In genomic region chr2:69561041-69561550, GRCh38 we compare ENCODE assay signal across 18 cellular contexts.
DNase-seq lines count a peak whose midpoint lies in the region; ATAC-seq, FAIRE-seq and TF ChIP-seq lines count a peak whose summit lies in the region.
"Had no signal": no experiment of that assay in that cellular context is flagged by ENCODE, and none has a peak within 500 bp of the region (broad histone marks: within the 10 kb centered on the region; RNA-seq: fewer than 3 reads in every experiment).

No MANE protein-coding gene starts in this region.

- no peak overlapping the region for H3K4me3 Mint-ChIP-seq in natural killer cell
- H3K4me3 Mint-ChIP-seq in natural killer cell treated with Interleukin-12 subunit alpha and Interleukin-12 subunit beta and Interleukin-15 and Interleukin-18, amount 100 ng/mL, for 72 hours: no peak overlapping the region
- H3K4me3 Mint-ChIP-seq: IgD-negative memory B cell had no signal

- no peaks in the 10 kb centered on the region for H3K9me3 Mint-ChIP-seq in natural killer cell
- H3K9me3 Mint-ChIP-seq in natural killer cell treated with Interleukin-12 subunit alpha and Interleukin-12 subunit beta and Interleukin-15 and Interleukin-18, amount 100 ng/mL, for 72 hours: no peaks in the 10 kb centered on the region
- H3K9me3 Mint-ChIP-seq: CD4-positive, CD25-positive, alpha-beta regulatory T cell; IgD-negative memory B cell had no signal

- in situ Hi-C loops in K562 (cut with MboI): loop anchor here (5.0 kb wide), 1 partner anchor 246 kb away; no protein-coding TSS in a partner anchor

- H3K4me2 ChIP-seq in PC-3 (ENCODE audit: low read length): no peak overlapping the region
- no peak overlapping the region for H3K4me2 ChIP-seq in K562 (ENCODE audit: insufficient read depth, low read length)
- H3K4me2 ChIP-seq in smooth muscle cell: peak overlapping the region; percentile 51

- H3K27me3 ChIP-seq in PC-3 (ENCODE audit: low read length): no peaks in the 10 kb centered on the region
- H3K27me3 ChIP-seq in K562 (ENCODE audit: control insufficient read depth in 2 of 2, insufficient read depth in 2 of 2, low read length in 2 of 2): no peaks in the 10 kb centered on the region
- no peaks in the 10 kb centered on the region for H3K27me3 ChIP-seq in smooth muscle cell (ENCODE audit: low read depth)
- H3K27me3 ChIP-seq: Peyer's patch had no signal

- 18% methylated on average over 3 of the region's 3 CpGs for WGBS in K562 (ENCODE audit: insufficient coverage, low coverage, missing lambda C conversion rate)
- WGBS in smooth muscle cell (ENCODE audit: low lambda C conversion rate): 62% methylated on average over 3 of the region's 3 CpGs

- CTCF ChIA-PET in PC-3 (lab: Charles Lee): interaction anchor here (0.7 kb wide), 1 partner anchor 9 kb away, joined by 4 read pairs; no protein-coding TSS in a partner anchor
- CTCF ChIA-PET in K562 (lab: Yijun Ruan, JAX; ENCODE audit: low intra/inter-chr PET ratio): interaction anchor here (1.0 to 2.7 kb wide), 3 partner anchors 153 to 257 kb away, joined by 3 to 33 read pairs (median 4); no protein-coding TSS in a partner anchor

- H3K79me2 ChIP-seq in PC-3 (ENCODE audit: low read length) (peaks cover 61% of the 10 kb centered on the region), K562 (ENCODE audit: control insufficient read depth, insufficient read depth, low read length) (no peaks in the 10 kb centered on the region), smooth muscle cell (ENCODE audit: low read depth) (peaks cover 84% of the 10 kb centered on the region)

- H3F3A ChIP-seq in PC-3 (ENCODE audit: low read length, unreplicated experiment) (no peaks in the 10 kb centered on the region), smooth muscle cell (ENCODE audit: low read depth) (no peaks in the 10 kb centered on the region)

- peak overlapping the region; percentile 39 to 75 for H3K27ac Mint-ChIP-seq in natural killer cell
- H3K27ac Mint-ChIP-seq in natural killer cell treated with Interleukin-12 subunit alpha and Interleukin-12 subunit beta and Interleukin-15 and Interleukin-18, amount 100 ng/mL, for 72 hours: no peak overlapping the region
- H3K27ac Mint-ChIP-seq: IgD-negative memory B cell had no signal

- no peak for FAIRE-seq in K562 (lab: Jason Lieb, UNC)

- no peak overlapping the region for H3K27ac ChIP-seq in PC-3 (ENCODE audit: low read length)
- no peak overlapping the region for H3K27ac ChIP-seq in K562 (ENCODE audit: extremely low read depth, low read depth, low read length)
- H3K27ac ChIP-seq in smooth muscle cell (ENCODE audit: low read depth): no peak overlapping the region
- H3K27ac ChIP-seq: Peyer's patch had no signal

- H3K9me3 ChIP-seq in PC-3 (ENCODE audit: low read length): no peaks in the 10 kb centered on the region
- H3K9me3 ChIP-seq in K562 (replicated peaks; ENCODE audit: control insufficient read depth, insufficient read depth, low read depth, low read length): no peaks in the 10 kb centered on the region
- H3K9me3 ChIP-seq in smooth muscle cell (replicated peaks; ENCODE audit: low read depth): no peaks in the 10 kb centered on the region
- H3K9me3 ChIP-seq: HAP-1, Peyer's patch had no signal

- no peaks in the 10 kb centered on the region for H4K20me1 ChIP-seq in PC-3 (ENCODE audit: low read length)
- H4K20me1 ChIP-seq in K562 (replicated peaks; ENCODE audit: control insufficient read depth, insufficient read depth, low read length): peaks cover 6% of the 10 kb centered on the region; the same call in 1 of the 2 replicates
- peaks cover 96% of the 10 kb centered on the region for H4K20me1 ChIP-seq in smooth muscle cell (ENCODE audit: low read depth)

- BruUV-seq in PC-3 (replicated peaks; lab: Mats Ljungman, UMichigan) (no TSS peak), K562 (replicated peaks; lab: Mats Ljungman, UMichigan) (no TSS peak)

- no peaks in the 10 kb centered on the region for H3K27me3 Mint-ChIP-seq in natural killer cell (ENCODE audit: low read depth in 2 of 2)
- no peaks in the 10 kb centered on the region for H3K27me3 Mint-ChIP-seq in natural killer cell treated with Interleukin-12 subunit alpha and Interleukin-12 subunit beta and Interleukin-15 and Interleukin-18, amount 100 ng/mL, for 72 hours
- H3K27me3 Mint-ChIP-seq: CD4-positive, CD25-positive, alpha-beta regulatory T cell had no signal

- no peak for TF ChIP-seq CTCF in natural killer cell (IDR thresholded peaks at IDR 0.05)
- TF ChIP-seq CTCF in PC-3 (conservative IDR thresholded peaks at IDR 0.05; ENCODE audit: low read depth, low read length): no peak
- TF ChIP-seq CTCF in K562 (IDR thresholded peaks at IDR 0.05 in 2 of 3, conservative IDR thresholded peaks at IDR 0.05 in 1 of 3; ENCODE audit: insufficient read depth in 2 of 3, low read depth in 1 of 3, low read length in 3 of 3): no peak
- TF ChIP-seq CTCF in smooth muscle cell (IDR thresholded peaks at IDR 0.05; ENCODE audit: borderline replicate concordance, insufficient read depth, poor library complexity, severe bottlenecking): no peak

- peaks cover 81 to 83% of the 10 kb centered on the region in 2 donors for H3K4me1 Mint-ChIP-seq in natural killer cell
- peaks cover 47 to 57% of the 10 kb centered on the region in 2 donors for H3K4me1 Mint-ChIP-seq in natural killer cell treated with Interleukin-12 subunit alpha and Interleukin-12 subunit beta and Interleukin-15 and Interleukin-18, amount 100 ng/mL, for 72 hours (ENCODE audit: low read depth in 2 of 2)

- TF ChIP-seq RAD21 in K562 (CRISPR knock-in tag; conservative IDR thresholded peaks at IDR 0.05 in 1 of 2, IDR thresholded peaks at IDR 0.05 in 1 of 2): no peak

- no peak overlapping the region for H2AFZ ChIP-seq in PC-3 (ENCODE audit: low read length)
- H2AFZ ChIP-seq in K562 (ENCODE audit: low read depth, low read length): no peak overlapping the region
- no peak overlapping the region for H2AFZ ChIP-seq in smooth muscle cell (ENCODE audit: low read depth)

- no peak overlapping the region for H3K9ac ChIP-seq in PC-3 (ENCODE audit: low read length)
- H3K9ac ChIP-seq in K562 (ENCODE audit: insufficient read depth in 1 of 2, low read depth in 2 of 2, low read length in 2 of 2): no peak overlapping the region
- no peak overlapping the region for H3K9ac ChIP-seq in smooth muscle cell (ENCODE audit: low read depth)

- ATAC-seq in natural killer cell (no peak), PC-3 (peak; percentile 25; the same call in 1 of the 2 replicates), K562 (no peak), HG02970 (IDR thresholded peaks at IDR 0.05; ENCODE audit: low FRiP score, unreplicated experiment) (no peak), GM18517 (IDR thresholded peaks at IDR 0.05; ENCODE audit: unreplicated experiment) (no peak), GM21381 (IDR thresholded peaks at IDR 0.05; ENCODE audit: unreplicated experiment) (no peak)
- ATAC-seq in natural killer cell treated with Interleukin-12 subunit alpha and Interleukin-12 subunit beta and Interleukin-15 and Interleukin-18, amount 100 ng/mL, for 72 hours: no peak

- H3K36me3 Mint-ChIP-seq in natural killer cell: no peaks in the 10 kb centered on the region
- H3K36me3 Mint-ChIP-seq in natural killer cell treated with Interleukin-12 subunit alpha and Interleukin-12 subunit beta and Interleukin-15 and Interleukin-18, amount 100 ng/mL, for 72 hours: no peaks in the 10 kb centered on the region
- H3K36me3 Mint-ChIP-seq: IgD-negative memory B cell had no signal

- POLR2A ChIA-PET in PC-3 (lab: Charles Lee; ENCODE audit: unreplicated experiment) (interaction anchor here (0.6 kb wide), 1 partner anchor 122 kb away, joined by 3 read pairs; no protein-coding TSS in a partner anchor), K562 (lab: Yijun Ruan, JAX) (interaction anchor here (1.1 to 1.3 kb wide), 2 partner anchors 9 to 124 kb away, joined by 3 to 7 read pairs; partner anchors contain the start of gene NFU1)

- H3K36me3 ChIP-seq in PC-3 (ENCODE audit: low read depth, low read length): 0 out of 2 replicates have a peak, but pooled peaks cover 5% of the 10 kb centered on the region
- H3K36me3 ChIP-seq in K562 (ENCODE audit: control insufficient read depth, insufficient read depth, low read length): no peaks in the 10 kb centered on the region
- H3K36me3 ChIP-seq in smooth muscle cell (ENCODE audit: low read depth): no peaks in the 10 kb centered on the region
- H3K36me3 ChIP-seq: HAP-1, Peyer's patch had no signal

- H3K4me1 ChIP-seq in PC-3 (ENCODE audit: insufficient read depth, low read length) (peaks cover 23% of the 10 kb centered on the region), K562 (replicated peaks in 1 of 2; ENCODE audit: control insufficient read depth in 2 of 2, insufficient read depth in 2 of 2, low read length in 2 of 2) (peaks cover 0 to 4% of the 10 kb centered on the region in 2 experiments; a peak in 1 of 5 replicates), smooth muscle cell (ENCODE audit: low read depth) (peaks cover 4% of the 10 kb centered on the region)
- H3K4me1 ChIP-seq: HAP-1 had no signal

- H3K9me2 ChIP-seq in PC-3 (replicated peaks; ENCODE audit: low read length): no peaks in the 10 kb centered on the region

- no peak for DNase-seq in natural killer cell
- no peak for DNase-seq in natural killer cell treated with Interleukin-12 subunit alpha and Interleukin-12 subunit beta and Interleukin-15 and Interleukin-18, amount 100 ng/mL, for 72 hours (ENCODE audit: low spot score)
- DNase-seq in PC-3: peak; percentile 29
- no peak for DNase-seq in K562 (ENCODE audit: extremely low read depth in 1 of 4, low spot score in 3 of 4)
- DNase-seq in smooth muscle cell (lab: John Stamatoyannopoulos, UW; ENCODE audit: unreplicated experiment): no peak
- DNase-seq: CD4-positive, CD25-positive, alpha-beta regulatory T cell; DND-41; NCI-H1092 treated with DMSO at 0.1 percent for 48 hours; NCI-H1694 treated with DMSO at 0.1 percent for 48 hours; NCI-H446; NCI-H748 treated with DMSO at 0.1 percent for 48 hours; Peyer's patch; SHP77 had no signal

- intact Hi-C loops in natural killer cell (cut with micrococcal nuclease) (no loop called here), PC-3 (cut with micrococcal nuclease) (loop anchor here (2.0 kb wide), 1 partner anchor 82 kb away; the partner anchor contains the start of gene AAK1), K562 (cut with micrococcal nuclease) (loop anchor here (5.0 to 10.0 kb wide), 2 partner anchors 351 to 536 kb away; no protein-coding TSS in a partner anchor)

- H3K4me3 ChIP-seq in PC-3 (ENCODE audit: low read length) (no peak overlapping the region), K562 (no peak overlapping the region), smooth muscle cell (no peak overlapping the region)
- H3K4me3 ChIP-seq: HAP-1, Peyer's patch had no signal

- TF ChIP-seq EP300 in K562 (IDR thresholded peaks at IDR 0.05; ENCODE audit: low read length): no peak

- TF ChIP-seq POLR2A in K562 (conservative IDR thresholded peaks at IDR 0.05): no peak

- H3K9me1 ChIP-seq in K562 (ENCODE audit: control insufficient read depth, insufficient read depth, low read length): no peaks in the 10 kb centered on the region

TF ChIP-seq in K562, 482 proteins besides CTCF, POLR2A, EP300 and RAD21:
- peak; percentile 55; the same call in 1 of the 2 replicates for TF ChIP-seq SPI1 (IDR thresholded peaks at IDR 0.05; ENCODE audit: borderline replicate concordance, low read depth, low read length)
- TF ChIP-seq WHSC1 (IDR thresholded peaks at IDR 0.05; ENCODE audit: low read length): no peak
- TF ChIP-seq ZNF324 (CRISPR knock-in tag; IDR thresholded peaks at IDR 0.05): no peak
- no peak for TF ChIP-seq TEAD1 (CRISPR knock-in tag; IDR thresholded peaks at IDR 0.05)
TF ChIP-seq in K562: peak in this region for 1.

Comparison
In these comparisons a context has a peak if more than half of its experiments do, and no peak if none do; other contexts are left out.
1. H3K27ac Mint-ChIP-seq: peak in natural killer cell (2 of 2); none in natural killer cell treated with Interleukin-12 subunit alpha and Interleukin-12 subunit beta and Interleukin-15 and Interleukin-18, amount 100 ng/mL, for 72 hours (0 of 2).